ENCODE assay signal across 6 cellular contexts in genomic region chr19:58338336-58338735, GRCh38.
"Had no signal": no experiment of that assay in that cellular context is flagged by ENCODE, and none has a peak within 500 bp of the region (broad histone marks: within the 10 kb centered on the region; RNA-seq: fewer than 3 reads in every experiment).

No MANE protein-coding gene starts in this region.

- H3K9me3 Mint-ChIP-seq: H9 had no signal

- H3K4me3 Mint-ChIP-seq: GM23338, H9, HFFc6 had no signal

- H3K4me1 Mint-ChIP-seq: GM23338, H9 had no signal

- H3K27ac Mint-ChIP-seq: GM23338, H9, HFFc6 had no signal

- DNase-seq: GOT3, H7, H9, HCEC 1CT, HFFc6 had no signal
